ENCODE assay signal across 1 cellular context in genomic region chr14:91119556-91120311, GRCh38.
TF ChIP-seq lines count a peak whose summit lies in the region.

No MANE protein-coding gene starts in this region.

TF ChIP-seq in WTC11, 78 proteins besides CTCF, POLR2A, EP300 and RAD21 (continued from another document):
- no peak for TF ChIP-seq NR3C1 (CRISPR knock-in tag; conservative IDR thresholded peaks at IDR 0.05; ENCODE audit: low read depth)
- no peak for TF ChIP-seq PRDM15 (CRISPR knock-in tag; IDR thresholded peaks at IDR 0.05)
- TF ChIP-seq RORB (CRISPR knock-in tag; IDR thresholded peaks at IDR 0.05) = no peak
- TF ChIP-seq JAZF1 (CRISPR knock-in tag; IDR thresholded peaks at IDR 0.05) = no peak
- TF ChIP-seq CREM (CRISPR knock-in tag; IDR thresholded peaks at IDR 0.05) = no peak
- no peak for TF ChIP-seq SMAD4 (CRISPR knock-in tag; IDR thresholded peaks at IDR 0.05)
- TF ChIP-seq USF1 (CRISPR knock-in tag; IDR thresholded peaks at IDR 0.05) = no peak
- TF ChIP-seq ATF3 (CRISPR knock-in tag; conservative IDR thresholded peaks at IDR 0.05) = no peak
TF ChIP-seq in WTC11: peak in this region for 0.
